Comparison of ENCODE assay signal across 12 cellular contexts in the genomic region with DNA sequence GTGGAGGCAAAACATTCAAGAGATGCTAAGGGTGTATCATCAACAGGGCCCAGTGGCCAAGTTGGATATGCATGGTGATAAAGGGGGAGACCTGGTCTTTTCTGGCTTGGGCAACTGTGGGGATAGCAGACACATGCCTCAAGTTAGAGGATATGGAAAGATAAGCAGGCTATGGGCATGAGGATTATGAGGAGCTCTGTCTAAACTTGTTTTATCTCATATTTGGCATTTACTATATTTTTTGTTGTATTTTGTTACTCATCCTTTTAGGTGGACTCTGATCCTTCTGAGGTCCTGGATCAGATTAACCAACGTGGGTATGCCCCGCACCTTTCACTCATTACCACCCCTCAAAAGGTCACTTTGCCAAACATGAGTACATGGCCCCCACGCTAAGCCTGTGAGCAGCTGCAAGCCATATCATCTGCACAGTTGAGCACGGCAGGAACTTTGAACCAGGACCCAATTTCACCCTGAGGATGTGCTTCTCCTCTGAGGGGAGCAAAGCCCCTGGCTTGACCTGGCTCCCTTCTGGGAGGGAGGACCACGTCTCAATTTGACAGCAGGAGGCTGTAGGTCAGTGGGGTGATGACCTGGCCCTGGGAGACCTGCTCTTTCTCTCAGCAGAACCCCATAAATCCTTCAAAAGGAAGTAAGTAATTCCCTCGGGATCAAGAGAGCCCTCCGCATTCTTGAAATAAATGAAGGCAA.
A peak's percentile ranks its signal among the peaks of the same experiment; 100 is the strongest.
DNase-seq lines count a peak whose midpoint lies in the region; ATAC-seq and TF ChIP-seq lines count a peak whose summit lies in the region.
"Had no signal": no experiment of that assay in that cellular context is flagged by ENCODE, and none has a peak within 500 bp of the region (broad histone marks: within the 10 kb centered on the region; RNA-seq: fewer than 3 reads in every experiment).

No MANE protein-coding gene starts in this region.

- CTCF ChIA-PET in RWPE1 (lab: Yijun Ruan, JAX): interaction anchor here (0.5 kb wide), 1 partner anchor 65 kb away, joined by 6 read pairs; no protein-coding TSS in a partner anchor
- CTCF ChIA-PET in activated CD8-positive, alpha-beta T cell treated with anti-CD3 and anti-CD28 coated beads, Interleukin-2, amount 10 ng/mL, durations not matched to agents 7 days and 5 days (lab: Charles Lee): no interaction called here

- POLR2A ChIA-PET in RWPE1 (lab: Yijun Ruan, JAX; ENCODE audit: low non-redundant PET): no interaction called here
- POLR2A ChIA-PET in activated CD8-positive, alpha-beta T cell treated with anti-CD3 and anti-CD28 coated beads, Interleukin-2, amount 10 ng/mL, durations not matched to agents 7 days and 5 days (lab: Charles Lee): no interaction called here

- no peaks in the 10 kb centered on the region for H3K79me1 ChIP-seq in mesenchymal stem cell (replicated peaks; ENCODE audit: low read length, poor library complexity, severe bottlenecking)

- H3K36me3 ChIP-seq in mesenchymal stem cell (ENCODE audit: control insufficient read depth in 1 of 2, insufficient read depth in 2 of 2, low read depth in 1 of 2, low read length in 2 of 2): no peaks in the 10 kb centered on the region

- peak overlapping the region; percentile 95 for H4K8ac ChIP-seq in mesenchymal stem cell (ENCODE audit: low read length)

- 13% methylated on average over 7 of the region's 7 CpGs for WGBS in mesenchymal stem cell

- ATAC-seq in HG02759 (IDR thresholded peaks at IDR 0.05; ENCODE audit: unreplicated experiment): no peak
- ATAC-seq in natural killer cell: no peak
- ATAC-seq in HG02588 (IDR thresholded peaks at IDR 0.05; ENCODE audit: unreplicated experiment): no peak
- no peak for ATAC-seq in activated CD8-positive, alpha-beta T cell treated with anti-CD3 and anti-CD28 coated beads, Interleukin-2, amount 10 ng/mL, durations not matched to agents 7 days and 5 days

- H2AFZ ChIP-seq in mesenchymal stem cell (ENCODE audit: low read depth, low read length): no peak overlapping the region

- H3K27me3 Mint-ChIP-seq in natural killer cell (ENCODE audit: low read depth in 2 of 2): peaks cover 4 to 8% of the 10 kb centered on the region in 2 donors
- peaks cover 8% of the 10 kb centered on the region for H3K27me3 Mint-ChIP-seq in activated CD8-positive, alpha-beta T cell treated with anti-CD3 and anti-CD28 coated beads, Interleukin-2, amount 10 ng/mL, durations not matched to agents 7 days and 5 days (ENCODE audit: low read depth)

- H3K4me3 ChIP-seq in epithelial cell of esophagus (ENCODE audit: low read length) (no peak overlapping the region), mesenchymal stem cell (ENCODE audit: insufficient read depth in 1 of 2, low read depth in 1 of 2, low read length in 2 of 2) (peak overlapping the region in 1 of 2 experiments; percentile 33)

- no peak for TF ChIP-seq CTCF in RWPE1 (conservative IDR thresholded peaks at IDR 0.05; ENCODE audit: low read depth)
- no peak for TF ChIP-seq CTCF in epithelial cell of esophagus (IDR thresholded peaks at IDR 0.05; ENCODE audit: insufficient read depth, low read depth, low read length, missing control alignments)
- no peak for TF ChIP-seq CTCF in natural killer cell (IDR thresholded peaks at IDR 0.05)

- no peaks in the 10 kb centered on the region for H3K9me3 ChIP-seq in mesenchymal stem cell (ENCODE audit: control insufficient read depth, low read length)

- peak overlapping the region; percentile 85 to 99 for H3K4ac ChIP-seq in mesenchymal stem cell (ENCODE audit: low read depth in 1 of 2, low read length in 2 of 2)

- peak overlapping the region; percentile 99 to 100 for H2BK12ac ChIP-seq in mesenchymal stem cell (ENCODE audit: low read length in 2 of 2)

- no peak overlapping the region for H3K27ac Mint-ChIP-seq in natural killer cell
- no peak overlapping the region for H3K27ac Mint-ChIP-seq in activated CD8-positive, alpha-beta T cell treated with anti-CD3 and anti-CD28 coated beads, Interleukin-2, amount 10 ng/mL, durations not matched to agents 7 days and 5 days
- H3K27ac Mint-ChIP-seq: memory B cell had no signal

- H3K4me1 Mint-ChIP-seq in natural killer cell: no peaks in the 10 kb centered on the region
- no peaks in the 10 kb centered on the region for H3K4me1 Mint-ChIP-seq in activated CD8-positive, alpha-beta T cell treated with anti-CD3 and anti-CD28 coated beads, Interleukin-2, amount 10 ng/mL, durations not matched to agents 7 days and 5 days (ENCODE audit: low read depth)
- H3K4me1 Mint-ChIP-seq: memory B cell had no signal

- no peak overlapping the region for H3K4me3 Mint-ChIP-seq in natural killer cell
- H3K4me3 Mint-ChIP-seq in activated CD8-positive, alpha-beta T cell treated with anti-CD3 and anti-CD28 coated beads, Interleukin-2, amount 10 ng/mL, durations not matched to agents 7 days and 5 days: no peak overlapping the region
- H3K4me3 Mint-ChIP-seq: memory B cell had no signal

- H3K4me1 ChIP-seq in mesenchymal stem cell (ENCODE audit: control insufficient read depth, insufficient read depth, low read depth, low read length): peaks cover 5% of the 10 kb centered on the region

- H3K27me3 ChIP-seq in mesenchymal stem cell (ENCODE audit: control insufficient read depth in 1 of 2, insufficient read depth in 1 of 2, low read length in 2 of 2): no peaks in the 10 kb centered on the region

- intact Hi-C loops in natural killer cell (cut with micrococcal nuclease): no loop called here

- H4K91ac ChIP-seq in mesenchymal stem cell (ENCODE audit: low read length): peak overlapping the region; percentile 98

- H2BK120ac ChIP-seq in mesenchymal stem cell (ENCODE audit: low read depth, low read length): peak overlapping the region; percentile 95

- no peaks in the 10 kb centered on the region for H3K36me3 Mint-ChIP-seq in natural killer cell
- no peaks in the 10 kb centered on the region for H3K36me3 Mint-ChIP-seq in activated CD8-positive, alpha-beta T cell treated with anti-CD3 and anti-CD28 coated beads, Interleukin-2, amount 10 ng/mL, durations not matched to agents 7 days and 5 days (ENCODE audit: low read depth)
- H3K36me3 Mint-ChIP-seq: memory B cell had no signal

- peak overlapping the region; percentile 98 for H3K18ac ChIP-seq in mesenchymal stem cell (ENCODE audit: low read depth in 1 of 2, low read length in 2 of 2)

- H3K4me2 ChIP-seq in mesenchymal stem cell (ENCODE audit: low read length, poor library complexity, severe bottlenecking): no peak overlapping the region

- peak overlapping the region; percentile 83 for H2BK15ac ChIP-seq in mesenchymal stem cell (ENCODE audit: low read depth, poor library complexity, severe bottlenecking)

- no peaks in the 10 kb centered on the region for H3K9me3 Mint-ChIP-seq in natural killer cell
- H3K9me3 Mint-ChIP-seq in activated CD8-positive, alpha-beta T cell treated with anti-CD3 and anti-CD28 coated beads, Interleukin-2, amount 10 ng/mL, durations not matched to agents 7 days and 5 days (ENCODE audit: insufficient read depth): no peaks in the 10 kb centered on the region
- H3K9me3 Mint-ChIP-seq: memory B cell had no signal

- DNase-seq in RWPE1 (ENCODE audit: low spot score) (peak; percentile 32), epithelial cell of esophagus (ENCODE audit: low read depth) (peak; percentile 30), mesenchymal stem cell (peak; percentile 22), natural killer cell (no peak)
- no peak for DNase-seq in activated CD8-positive, alpha-beta T cell treated with anti-CD3 and anti-CD28 coated beads, Interleukin-2, amount 10 ng/mL, durations not matched to agents 7 days and 5 days
- DNase-seq: activated gamma-delta T cell treated with Interleukin-2 at 50 U/mL for 16 hours; NK-92 treated with Interleukin-12 subunit alpha and Interleukin-12 subunit beta, amount 100 ng/mL, for 24 hours; stimulated activated CD4-positive, alpha-beta T cell treated with anti-CD3 and anti-CD28 coated beads, Interleukin-2, amount 100 ng/mL, for 48 hours had no signal

- peak overlapping the region; percentile 60 for H2BK5ac ChIP-seq in mesenchymal stem cell (ENCODE audit: low read depth, low read length, poor library complexity, severe bottlenecking)

- peak overlapping the region in 1 of 2 experiments; percentile 75 for H3K14ac ChIP-seq in mesenchymal stem cell (ENCODE audit: low read length in 2 of 2)

- H3K27ac ChIP-seq in RWPE1: peak overlapping the region; percentile 100
- peak overlapping the region; percentile 58 for H3K27ac ChIP-seq in mesenchymal stem cell (ENCODE audit: low read length, poor library complexity, severe bottlenecking)
- peak overlapping the region; percentile 99 for H3K27ac ChIP-seq in temporal lobe (ENCODE audit: low read depth, low read length)

- peak overlapping the region; percentile 62 for H3K9ac ChIP-seq in mesenchymal stem cell (ENCODE audit: low read length)

- H3K23ac ChIP-seq in mesenchymal stem cell (ENCODE audit: low read length in 2 of 2): peak overlapping the region in 1 of 2 experiments; percentile 87

- H2AK5ac ChIP-seq in mesenchymal stem cell (ENCODE audit: low read length, severe bottlenecking): peak overlapping the region; percentile 84

Comparison
In these comparisons a context has a peak if more than half of its experiments do, and no peak if none do; other contexts are left out.
1. DNase-seq: peak in RWPE1 (single experiment), epithelial cell of esophagus (single experiment) and mesenchymal stem cell (single experiment); none in natural killer cell (single experiment) and activated CD8-positive, alpha-beta T cell treated with anti-CD3 and anti-CD28 coated beads, Interleukin-2, amount 10 ng/mL, durations not matched to agents 7 days and 5 days (single experiment).
2. Peak in every context shown above with its lines, with median percentiles within 50 percentile points of each other: H3K27ac ChIP-seq.